ENCODE assay signal across 18 cellular contexts in the genomic region with DNA sequence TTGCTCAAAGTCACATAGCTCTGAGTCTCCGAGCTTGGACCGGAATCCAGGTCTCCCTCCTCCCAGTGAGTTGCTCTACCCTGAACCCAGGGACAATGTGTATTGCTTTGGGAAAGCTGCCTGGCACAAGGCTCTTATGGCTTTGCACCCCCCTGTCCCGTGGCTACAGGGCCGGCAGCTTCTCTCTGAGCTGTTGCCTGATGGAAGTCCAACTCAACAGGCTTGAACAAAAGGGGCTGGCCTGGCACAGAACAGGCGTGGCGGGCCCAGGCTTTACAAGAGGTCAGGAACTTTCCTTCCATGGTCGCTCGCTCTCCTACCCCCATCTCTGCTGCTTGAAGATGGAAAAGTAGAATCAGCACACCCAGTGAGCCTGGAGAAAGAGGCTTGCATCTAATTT. TPM values are rescaled to one million over a fixed set of nuclear protein-coding genes. Genes with fewer than 3 reads are reported as not detected.
"Had no signal": no experiment of that assay in that cellular context is flagged by ENCODE, and none has a peak within 500 bp of the region (broad histone marks: within the 10 kb centered on the region; RNA-seq: fewer than 3 reads in every experiment).

No MANE protein-coding gene starts in this region.

- H3K4me2 ChIP-seq: hepatocyte had no signal

- H3K36me3 ChIP-seq: adrenal gland, breast epithelium, neutrophil, tibial nerve, uterus had no signal

- ATAC-seq: activated CD8-positive, alpha-beta memory T cell treated with anti-CD3 and anti-CD28 coated beads, Interleukin-2, amount 10 ng/mL, durations not matched to agents 7 days and 5 days; foreskin keratinocyte; natural killer cell; stimulated activated naive CD8-positive, alpha-beta T cell treated with anti-CD3 and anti-CD28 coated beads, Interleukin-15, Interleukin-2, amounts not matched to agents 100 U/mL and 50 U/mL, for 24 hours had no signal

- H3K36me3 Mint-ChIP-seq: activated CD8-positive, alpha-beta memory T cell treated with anti-CD3 and anti-CD28 coated beads, Interleukin-2, amount 10 ng/mL, durations not matched to agents 7 days and 5 days; natural killer cell had no signal

- H3K9ac ChIP-seq: parathyroid adenoma had no signal

- H3K4me3 ChIP-seq: adrenal gland, breast epithelium, hepatocyte, tibial nerve, uterus had no signal

- H3K9me3 Mint-ChIP-seq: activated CD4-positive, alpha-beta memory T cell treated with anti-CD3 and anti-CD28 coated beads, Interleukin-2, amount 10 ng/mL, durations not matched to agents 7 days and 5 days; natural killer cell had no signal

- H3K4me3 Mint-ChIP-seq: activated CD4-positive, alpha-beta memory T cell treated with anti-CD3 and anti-CD28 coated beads, Interleukin-2, amount 10 ng/mL, durations not matched to agents 7 days and 5 days; activated CD8-positive, alpha-beta memory T cell treated with anti-CD3 and anti-CD28 coated beads, Interleukin-2, amount 10 ng/mL, durations not matched to agents 7 days and 5 days; natural killer cell had no signal

- H3K27ac Mint-ChIP-seq: activated CD4-positive, alpha-beta memory T cell treated with anti-CD3 and anti-CD28 coated beads, Interleukin-2, amount 10 ng/mL, durations not matched to agents 7 days and 5 days; activated CD8-positive, alpha-beta memory T cell treated with anti-CD3 and anti-CD28 coated beads, Interleukin-2, amount 10 ng/mL, durations not matched to agents 7 days and 5 days; natural killer cell had no signal

- H3K9me3 ChIP-seq: adrenal gland, breast epithelium, neutrophil, uterus had no signal

- H3K27ac ChIP-seq: adrenal gland, breast epithelium, epithelial cell of prostate, foreskin keratinocyte, hepatocyte, neutrophil, parathyroid adenoma, tibial nerve, uterus had no signal

- DNase-seq: activated CD4-positive, alpha-beta memory T cell treated with anti-CD3 and anti-CD28 coated beads, Interleukin-2, amount 10 ng/mL, durations not matched to agents 7 days and 5 days; activated CD4-positive, alpha-beta T cell treated with anti-CD3 and anti-CD28 coated beads for 4 hours; activated naive CD4-positive, alpha-beta T cell treated with anti-CD3 and anti-CD28 coated beads, Interleukin-2, amount 50 U/mL, for 16 hours; cerebellar nuclear complex; foreskin keratinocyte; stimulated activated naive CD8-positive, alpha-beta T cell treated with anti-CD3 and anti-CD28 coated beads, Interleukin-15, Interleukin-2, amounts not matched to agents 100 U/mL and 50 U/mL, for 24 hours; T-helper 2 cell; uterus had no signal

- H2AFZ ChIP-seq: hepatocyte, parathyroid adenoma had no signal

- H3K27me3 ChIP-seq: adrenal gland, breast epithelium, foreskin keratinocyte, hepatocyte, neutrophil, tibial nerve, uterus had no signal

- H3K4me1 ChIP-seq: adrenal gland, breast epithelium, parathyroid adenoma, tibial nerve, uterus had no signal

- H3K4me1 Mint-ChIP-seq: activated CD4-positive, alpha-beta memory T cell treated with anti-CD3 and anti-CD28 coated beads, Interleukin-2, amount 10 ng/mL, durations not matched to agents 7 days and 5 days; activated CD8-positive, alpha-beta memory T cell treated with anti-CD3 and anti-CD28 coated beads, Interleukin-2, amount 10 ng/mL, durations not matched to agents 7 days and 5 days; natural killer cell had no signal

RNA-seq across cellular contexts. Expression of a gene that starts 34.3 kb away (rescaled TPM):
- total RNA-seq: activated CD4-positive, alpha-beta memory T cell treated with anti-CD3 and anti-CD28 coated beads, Interleukin-2, amount 10 ng/mL, durations not matched to agents 7 days and 5 days; activated CD8-positive, alpha-beta memory T cell treated with anti-CD3 and anti-CD28 coated beads, Interleukin-2, amount 10 ng/mL, durations not matched to agents 7 days and 5 days; astrocyte; hepatocyte had no signal
- polyA plus RNA-seq: hepatocyte had no signal
